28 cellular contexts compared by ENCODE assay signal in the genomic region with DNA sequence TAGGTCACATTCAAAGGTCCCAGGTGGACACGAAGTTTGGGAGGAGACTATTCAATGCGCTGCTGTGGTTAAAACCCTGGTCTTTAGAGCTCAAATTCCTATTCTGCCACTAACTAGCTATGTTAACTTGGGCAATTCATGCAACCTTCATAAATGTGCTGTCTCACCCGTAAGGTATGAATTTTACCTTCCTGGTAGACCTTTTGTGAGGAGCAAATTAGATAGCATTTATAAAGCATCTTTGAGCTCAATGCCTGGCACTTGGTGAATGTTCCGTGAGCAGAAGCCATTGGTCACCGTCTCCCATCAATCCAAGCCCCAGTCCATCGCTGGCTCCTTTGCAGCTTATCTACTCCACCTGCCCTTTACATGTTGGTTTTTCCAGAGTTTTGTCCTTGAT.
"Had no signal": no experiment of that assay in that cellular context is flagged by ENCODE, and none has a peak within 500 bp of the region (broad histone marks: within the 10 kb centered on the region; RNA-seq: fewer than 3 reads in every experiment).

No MANE protein-coding gene starts in this region.

- H3K36me3 Mint-ChIP-seq: natural killer cell; stimulated activated effector memory CD8-positive, alpha-beta T cell treated with anti-CD3 and anti-CD28 coated beads, Interleukin-12 subunit alpha, Interleukin-12 subunit beta, amount 100 ng/mL, for 72 hours; stimulated activated naive B cell treated with anti-CD40 and anti-IgM and Interleukin-4, amounts not matched to agents 10 μg/mL and 1 μg/mL and 100 μg/mL, for 72 hours; type B pancreatic cell had no signal

- DNase-seq: naive thymus-derived CD4-positive, alpha-beta T cell; natural killer cell; occipital lobe; ovary; posterior cingulate gyrus; psoas muscle; right cardiac atrium; right lobe of liver; sigmoid colon; small intestine; stimulated activated CD4-positive, alpha-beta T cell treated with anti-CD3 and anti-CD28 coated beads, Interleukin-15, amount 100 ng/mL, for 24 hours; stimulated activated CD4-positive, alpha-beta T cell treated with anti-CD3 and anti-CD28 coated beads, Interleukin-2, amount 100 ng/mL, for 24 hours; stimulated activated CD4-positive, alpha-beta T cell treated with anti-CD3 and anti-CD28 coated beads, Interleukin-2, amount 100 ng/mL, for 48 hours; stimulated activated CD4-positive, alpha-beta T cell treated with anti-CD3 and anti-CD28 coated beads, Interleukin-4, amount 100 ng/mL, for 24 hours; stimulated activated naive B cell treated with anti-CD40 and anti-IgM and Interleukin-4, amounts not matched to agents 10 μg/mL and 1 μg/mL and 100 μg/mL, for 72 hours; stimulated activated naive CD4-positive, alpha-beta T cell treated with Interleukin-2 at 50 U/mL for 16 hours; stomach; thyroid gland; upper lobe of right lung; uterus had no signal

- H3K27me3 ChIP-seq: ovary, right lobe of liver, sigmoid colon, stomach, thyroid gland, tibial nerve, upper lobe of right lung, uterus had no signal

- H3K4me3 Mint-ChIP-seq: naive thymus-derived CD4-positive, alpha-beta T cell; natural killer cell; nephron; stimulated activated effector memory CD8-positive, alpha-beta T cell treated with anti-CD3 and anti-CD28 coated beads, Interleukin-12 subunit alpha, Interleukin-12 subunit beta, amount 100 ng/mL, for 72 hours; stimulated activated naive B cell treated with anti-CD40 and anti-IgM and Interleukin-4, amounts not matched to agents 10 μg/mL and 1 μg/mL and 100 μg/mL, for 72 hours; stimulated activated naive CD8-positive, alpha-beta T cell treated with anti-CD3 and anti-CD28 coated beads, Interleukin-15, Interleukin-2, amounts not matched to agents 100 ng/mL and 50 ng/mL, for 24 hours; type B pancreatic cell had no signal

- H3K4me1 Mint-ChIP-seq: natural killer cell; stimulated activated effector memory CD8-positive, alpha-beta T cell treated with anti-CD3 and anti-CD28 coated beads, Interleukin-12 subunit alpha, Interleukin-12 subunit beta, amount 100 ng/mL, for 72 hours; stimulated activated naive B cell treated with anti-CD40 and anti-IgM and Interleukin-4, amounts not matched to agents 10 μg/mL and 1 μg/mL and 100 μg/mL, for 72 hours had no signal

- H3K9me3 Mint-ChIP-seq: natural killer cell; stimulated activated effector memory CD8-positive, alpha-beta T cell treated with anti-CD3 and anti-CD28 coated beads, Interleukin-12 subunit alpha, Interleukin-12 subunit beta, amount 100 ng/mL, for 72 hours; stimulated activated naive CD8-positive, alpha-beta T cell treated with anti-CD3 and anti-CD28 coated beads, Interleukin-15, Interleukin-2, amounts not matched to agents 100 ng/mL and 50 ng/mL, for 24 hours had no signal

- H3K27ac Mint-ChIP-seq: naive thymus-derived CD4-positive, alpha-beta T cell; natural killer cell; progenitor cell of endocrine pancreas; stimulated activated effector memory CD8-positive, alpha-beta T cell treated with anti-CD3 and anti-CD28 coated beads, Interleukin-12 subunit alpha, Interleukin-12 subunit beta, amount 100 ng/mL, for 72 hours; stimulated activated naive B cell treated with anti-CD40 and anti-IgM and Interleukin-4, amounts not matched to agents 10 μg/mL and 1 μg/mL and 100 μg/mL, for 72 hours; stimulated activated naive CD8-positive, alpha-beta T cell treated with anti-CD3 and anti-CD28 coated beads, Interleukin-15, Interleukin-2, amounts not matched to agents 100 ng/mL and 50 ng/mL, for 24 hours; type B pancreatic cell had no signal

- ATAC-seq: naive thymus-derived CD4-positive, alpha-beta T cell; natural killer cell; psoas muscle; right cardiac atrium; right lobe of liver; stimulated activated effector memory CD8-positive, alpha-beta T cell treated with anti-CD3 and anti-CD28 coated beads, Interleukin-12 subunit alpha, Interleukin-12 subunit beta, amount 100 ng/mL, for 72 hours; stimulated activated naive B cell treated with anti-CD40 and anti-IgM and Interleukin-4, amounts not matched to agents 10 μg/mL and 1 μg/mL and 100 μg/mL, for 72 hours; upper lobe of right lung had no signal

- H3K27ac ChIP-seq: ovary, parathyroid adenoma, psoas muscle, right lobe of liver, sigmoid colon, stomach, thoracic aorta, thyroid gland, tibial nerve, upper lobe of right lung, uterus had no signal

- H2AFZ ChIP-seq: parathyroid adenoma had no signal

- H3K9ac ChIP-seq: parathyroid adenoma had no signal

- H3K4me3 ChIP-seq: ovary, psoas muscle, right lobe of liver, sigmoid colon, stomach, thoracic aorta, thyroid gland, tibial nerve, upper lobe of right lung, uterus had no signal

- H3K36me3 ChIP-seq: ovary, right lobe of liver, sigmoid colon, stomach, thoracic aorta, thyroid gland, tibial nerve, upper lobe of right lung, uterus had no signal

- H3K4me1 ChIP-seq: parathyroid adenoma, psoas muscle, right lobe of liver, sigmoid colon, upper lobe of right lung, uterus had no signal

- H3K79me2 ChIP-seq: parathyroid adenoma had no signal

- H3K9me3 ChIP-seq: ovary, psoas muscle, right lobe of liver, stomach, thoracic aorta, thyroid gland, tibial nerve, upper lobe of right lung, uterus had no signal
